34 cellular contexts compared by ENCODE assay signal in the genomic region with DNA sequence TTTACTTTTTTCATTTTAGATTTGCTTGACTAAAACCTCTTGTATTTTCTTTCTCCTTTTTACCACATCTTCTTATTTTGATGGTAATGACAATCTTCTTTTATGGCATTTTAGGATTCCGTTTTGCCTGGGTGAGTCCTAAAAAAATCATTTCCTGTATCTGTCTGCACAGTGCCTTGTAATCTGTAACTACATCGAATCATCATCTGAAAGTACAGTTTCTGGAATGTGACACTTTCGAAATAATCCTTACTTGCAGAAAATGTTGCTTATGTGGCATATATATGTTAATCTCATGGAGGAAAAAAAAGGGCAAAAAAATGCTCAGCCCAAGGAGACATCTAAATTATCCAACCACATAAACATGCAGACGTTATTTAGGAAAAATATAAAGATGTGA. TPM values are rescaled to one million over a fixed set of nuclear protein-coding genes. Genes with fewer than 3 reads are reported as not detected.
DNase-seq lines count a peak whose midpoint lies in the region; ATAC-seq, FAIRE-seq and TF ChIP-seq lines count a peak whose summit lies in the region.
"Had no signal": no experiment of that assay in that cellular context is flagged by ENCODE, and none has a peak within 500 bp of the region (broad histone marks: within the 10 kb centered on the region; RNA-seq: fewer than 3 reads in every experiment).

No MANE protein-coding gene starts in this region.

- no peak for ATAC-seq in GM21360 (IDR thresholded peaks at IDR 0.05; ENCODE audit: unreplicated experiment)
- ATAC-seq: activated T-cell treated with anti-CD3 and anti-CD28 coated beads, Interleukin-2, amount 50 U/mL, for 72 hours; esophagus mucosa; GM12878; HCT116; left colon; T-cell had no signal

- H3K4me1 ChIP-seq in osteoblast (ENCODE audit: insufficient read depth, low read length): peaks cover 14% of the 10 kb centered on the region
- H3K4me1 ChIP-seq: SJCRH30, suprapubic skin, upper lobe of left lung had no signal

- H3K79me2 ChIP-seq in osteoblast (ENCODE audit: insufficient read depth, low read length): peaks cover 3% of the 10 kb centered on the region

- no peak overlapping the region for H3K27ac ChIP-seq in osteoblast (ENCODE audit: low read depth, low read length)
- H3K27ac ChIP-seq: SJCRH30, skin epidermis, suprapubic skin, upper lobe of left lung had no signal

- H3K4me3 ChIP-seq in choroid plexus epithelial cell (ENCODE audit: low read depth, low read length): no peak overlapping the region
- H3K4me3 ChIP-seq in osteoblast (ENCODE audit: insufficient read depth, low read length): peak overlapping the region; percentile 25
- H3K4me3 ChIP-seq: GM12878, SJCRH30, skin epidermis, suprapubic skin, upper lobe of left lung had no signal

- FAIRE-seq in urothelium cell line (lab: Jason Lieb, UNC): no peak
- FAIRE-seq: GM12878 had no signal

- H3K4me2 ChIP-seq in osteoblast (ENCODE audit: insufficient read depth, low read length): peak overlapping the region; percentile 58

- DNase-seq in Caki2 (ENCODE audit: low read depth) (peak; percentile 59), NCI-H460 (ENCODE audit: extremely low read depth, low read depth) (peak; percentile 82), choroid plexus epithelial cell (ENCODE audit: low read depth) (peak; percentile 13), osteoblast (ENCODE audit: insufficient read length, low spot score, missing footprints) (no peak), AG08396 (ENCODE audit: low spot score) (no peak), NCI-H1417 treated with DMSO at 0.1 percent for 48 hours (lab: John Stamatoyannopoulos, UW) (no peak), urothelium cell line (ENCODE audit: low spot score) (no peak)
- DNase-seq: activated CD4-positive, alpha-beta memory T cell treated with anti-CD3 and anti-CD28 coated beads for 36 hours; activated CD4-positive, alpha-beta T cell treated with anti-CD3 and anti-CD28 coated beads for 1 hour; activated naive CD4-positive, alpha-beta T cell; activated T-cell treated with anti-CD3 and anti-CD28 coated beads, Interleukin-2, amount 50 U/mL, for 72 hours; CD4-positive, CD25-positive, alpha-beta regulatory T cell; central memory CD4-positive, alpha-beta T cell; immature natural killer cell; left colon; mammary epithelial cell; NCI-H1092 treated with DMSO at 0.1 percent for 48 hours; NCI-H187; NCI-H510A; nephron progenitor cell; SJCRH30; stimulated activated naive CD4-positive, alpha-beta T cell treated with Interleukin-2 at 50 U/mL for 16 hours; T-cell; upper lobe of left lung had no signal

- H3K27me3 ChIP-seq in osteoblast (ENCODE audit: insufficient read depth, low read length): no peaks in the 10 kb centered on the region
- H3K27me3 ChIP-seq: SJCRH30, suprapubic skin, upper lobe of left lung had no signal

- H3K36me3 ChIP-seq in osteoblast (ENCODE audit: insufficient read depth, low read length): no peaks in the 10 kb centered on the region
- H3K36me3 ChIP-seq: SJCRH30, suprapubic skin, upper lobe of left lung had no signal

- TF ChIP-seq CTCF in choroid plexus epithelial cell (conservative IDR thresholded peaks at IDR 0.05; ENCODE audit: low read depth, low read length): no peak
- TF ChIP-seq CTCF in osteoblast (IDR thresholded peaks at IDR 0.05; ENCODE audit: extremely low read depth, low read depth, low read length): no peak

- H4K20me1 ChIP-seq in osteoblast (ENCODE audit: insufficient read depth, low read length): no peaks in the 10 kb centered on the region

- H2AFZ ChIP-seq in osteoblast (ENCODE audit: low read length): peak overlapping the region; percentile 56

- in situ Hi-C loops in Caki2 (cut with HindIII; ENCODE audit: low pct_unique_long_range_greater_than_20kb, low sequenced_read_pairs): no loop called here

- no peaks in the 10 kb centered on the region for H3K9me3 ChIP-seq in osteoblast (ENCODE audit: low read depth, low read length)
- H3K9me3 ChIP-seq: SJCRH30, suprapubic skin, upper lobe of left lung had no signal

RNA-seq across cellular contexts. Expression of gene GREM2, which starts 29.0 kb away (rescaled TPM):
- total RNA-seq in Caki2 (2014; rRNA removed; shearing (Covaris generic); ENCODE audit: low replicate concordance): 0.34 TPM in 1 of 2 replicates, not detected in the other
- total RNA-seq in NCI-H460 (2014; rRNA removed; shearing (Covaris generic)): 44.0 and 50.0 TPM in 2 replicates
- polyA plus RNA-seq in NCI-H460 (2014; cell fraction: nucleus; rRNA removed): 25.9 and 34.5 TPM in 2 replicates
- total RNA-seq in osteoblast: 4.7 and 5.6 TPM in 2 replicates
- total RNA-seq: CD4-positive, CD25-positive, alpha-beta regulatory T cell; Daoy; dermis microvascular lymphatic vessel endothelial cell; GM12878; osteocyte; RPMI7951 had no signal
- polyA plus RNA-seq: CD4-positive, CD25-positive, alpha-beta regulatory T cell; GM12878; mammary epithelial cell had no signal

Comparison
In these comparisons a context has a peak if more than half of its experiments do, and no peak if none do; other contexts are left out.
1. DNase-seq: peak in Caki2 (single experiment), NCI-H460 (single experiment) and choroid plexus epithelial cell (single experiment); none in osteoblast (single experiment), AG08396 (single experiment), NCI-H1417 treated with DMSO at 0.1 percent for 48 hours (single experiment) and urothelium cell line (single experiment).